Comparison of ENCODE assay signal across 1 cellular context in genomic region chr5:103272377-103272776, GRCh38.
TF ChIP-seq lines count a peak whose summit lies in the region.

No MANE protein-coding gene starts in this region.

TF ChIP-seq in K562, 482 proteins besides CTCF, POLR2A, EP300 and RAD21:
- TF ChIP-seq POLR2AphosphoS5 (IDR thresholded peaks at IDR 0.05; ENCODE audit: control insufficient read depth, insufficient read depth, low read depth, low read length) (no peak), BRF1 (IDR thresholded peaks at IDR 0.05; ENCODE audit: borderline replicate concordance, extremely low read depth, insufficient read length) (no peak), TARDBP (IDR thresholded peaks at IDR 0.05) (no peak), LCOR (CRISPR knock-in tag; IDR thresholded peaks at IDR 0.05) (no peak), SAFB2 (IDR thresholded peaks at IDR 0.05; ENCODE audit: borderline replicate concordance, low read depth, low read length, severe bottlenecking) (no peak), ZNF253 (CRISPR knock-in tag; conservative IDR thresholded peaks at IDR 0.05) (no peak), ZNF41 (CRISPR knock-in tag; conservative IDR thresholded peaks at IDR 0.05) (no peak), CREB5 (CRISPR knock-in tag; IDR thresholded peaks at IDR 0.05) (no peak), HSF4 (CRISPR knock-in tag; IDR thresholded peaks at IDR 0.05; ENCODE audit: borderline replicate concordance) (no peak), CCNT2 (IDR thresholded peaks at IDR 0.05; ENCODE audit: borderline replicate concordance, extremely low read depth, insufficient read length, low read depth, low read length) (no peak)
TF ChIP-seq in K562: peak in this region for 0.
